Comparison of ENCODE assay signal across 9 cellular contexts in the genomic region with DNA sequence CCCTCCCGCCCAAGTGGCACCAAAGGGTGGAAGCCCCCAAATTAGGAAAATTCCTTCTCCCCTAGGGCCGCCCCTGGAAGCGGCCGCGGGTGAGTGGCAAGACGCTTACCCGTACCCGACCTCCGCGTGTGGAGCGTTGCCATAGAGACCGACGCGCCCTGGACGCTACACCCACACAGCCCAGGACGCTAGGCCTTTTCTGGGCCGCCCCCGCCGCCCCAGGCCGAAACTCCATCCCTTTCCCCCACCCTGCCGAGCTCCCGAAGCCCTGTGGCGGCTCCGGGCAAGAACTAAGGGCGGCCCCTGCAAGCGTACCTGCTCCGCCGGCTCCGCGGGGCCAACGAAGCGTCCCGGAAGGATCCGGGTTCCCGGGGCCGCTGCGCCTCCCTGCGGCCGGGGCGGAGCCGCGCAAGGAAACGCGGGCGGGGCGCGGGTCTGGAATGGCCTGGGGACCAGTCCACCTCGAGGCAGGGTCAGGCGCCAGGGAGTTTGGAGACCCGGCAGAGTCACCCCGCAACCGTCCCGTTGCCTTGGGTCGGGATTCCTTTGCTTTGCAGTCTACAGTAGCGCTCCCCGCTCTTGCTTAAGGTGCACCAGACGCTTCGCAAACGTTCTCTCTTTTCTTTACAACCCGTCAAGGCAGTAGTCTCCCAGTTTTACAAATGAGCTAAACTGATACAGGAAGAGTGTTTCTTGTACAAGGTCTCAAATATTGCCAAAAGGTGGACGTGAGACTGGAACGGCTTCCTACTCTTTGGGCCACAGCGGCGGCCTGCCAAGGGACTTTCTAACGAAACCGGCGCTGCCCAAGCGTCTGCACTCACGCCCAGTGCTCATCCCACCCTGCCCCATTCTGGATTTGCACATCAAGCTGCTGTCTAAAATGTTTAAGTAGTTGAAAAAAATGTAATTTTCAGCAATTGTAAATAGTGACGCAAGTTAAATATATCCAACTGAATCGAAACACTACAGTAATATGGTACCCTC. TPM values are rescaled to one million over a fixed set of nuclear protein-coding genes. Genes with fewer than 3 reads are reported as not detected.
DNase-seq lines count a peak whose midpoint lies in the region; ATAC-seq lines count a peak whose summit lies in the region.
"Had no signal": no experiment of that assay in that cellular context is flagged by ENCODE, and none has a peak within 500 bp of the region (broad histone marks: within the 10 kb centered on the region; RNA-seq: fewer than 3 reads in every experiment).

A gene with protein sequence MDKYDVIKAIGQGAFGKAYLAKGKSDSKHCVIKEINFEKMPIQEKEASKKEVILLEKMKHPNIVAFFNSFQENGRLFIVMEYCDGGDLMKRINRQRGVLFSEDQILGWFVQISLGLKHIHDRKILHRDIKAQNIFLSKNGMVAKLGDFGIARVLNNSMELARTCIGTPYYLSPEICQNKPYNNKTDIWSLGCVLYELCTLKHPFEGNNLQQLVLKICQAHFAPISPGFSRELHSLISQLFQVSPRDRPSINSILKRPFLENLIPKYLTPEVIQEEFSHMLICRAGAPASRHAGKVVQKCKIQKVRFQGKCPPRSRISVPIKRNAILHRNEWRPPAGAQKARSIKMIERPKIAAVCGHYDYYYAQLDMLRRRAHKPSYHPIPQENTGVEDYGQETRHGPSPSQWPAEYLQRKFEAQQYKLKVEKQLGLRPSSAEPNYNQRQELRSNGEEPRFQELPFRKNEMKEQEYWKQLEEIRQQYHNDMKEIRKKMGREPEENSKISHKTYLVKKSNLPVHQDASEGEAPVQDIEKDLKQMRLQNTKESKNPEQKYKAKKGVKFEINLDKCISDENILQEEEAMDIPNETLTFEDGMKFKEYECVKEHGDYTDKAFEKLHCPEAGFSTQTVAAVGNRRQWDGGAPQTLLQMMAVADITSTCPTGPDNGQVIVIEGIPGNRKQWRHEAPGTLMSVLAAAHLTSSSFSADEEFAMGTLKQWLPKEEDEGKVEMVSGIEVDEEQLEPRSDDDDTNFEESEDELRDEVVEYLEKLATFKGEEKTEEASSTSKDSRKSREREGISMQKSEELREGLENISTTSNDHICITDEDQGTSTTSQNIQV (minus strand): TSS at position 360 of the 987 bp plus-strand sequence. CDS start 1,591 bp downstream, outside the sequence.

- no peaks in the 10 kb centered on the region for H3K36me3 ChIP-seq in mucosa of stomach (ENCODE audit: control insufficient read depth, insufficient read depth, low read length)

- H3K4me1 ChIP-seq in mucosa of stomach (ENCODE audit: control insufficient read depth, insufficient read depth, low read length), result peaks cover 12% of the 10 kb centered on the region

- H3K9ac ChIP-seq in mucosa of stomach (ENCODE audit: low read length), result peak within 1 kb of the TSS; percentile 62

- peak; percentile 46 to 72 for DNase-seq in AML-193 (lab: John Stamatoyannopoulos, UW)
- DNase-seq in NCI-H748 treated with DMSO at 0.1 percent for 48 hours (lab: John Stamatoyannopoulos, UW), result peak; percentile 27
- DNase-seq in activated T-cell treated with anti-CD3 and anti-CD28 coated beads for 48 hours (ENCODE audit: low read depth), result peak; percentile 56
- peak; percentile 11 for DNase-seq in stimulated activated CD8-positive, alpha-beta memory T cell treated with anti-CD3 and anti-CD28 coated beads, Interleukin-7, amount 100 ng/mL, for 24 hours (ENCODE audit: low read depth)

- H3K27me3 ChIP-seq in mucosa of stomach (ENCODE audit: control insufficient read depth, insufficient read depth, low read length), result no peaks in the 10 kb centered on the region

- peak within 1 kb of the TSS; percentile 68 for H3K4me3 ChIP-seq in mucosa of stomach (ENCODE audit: low read length)

- H3K9me3 ChIP-seq in mucosa of stomach (ENCODE audit: control insufficient read depth, low read length), result no peaks in the 10 kb centered on the region

- ATAC-seq in GM18868 (IDR thresholded peaks at IDR 0.05; ENCODE audit: unreplicated experiment), result peak; percentile 68
- peak; percentile 75 for ATAC-seq in HG03108 (IDR thresholded peaks at IDR 0.05; ENCODE audit: unreplicated experiment)
- ATAC-seq in esophagus mucosa, result peak; percentile 84

RNA-seq across cellular contexts. Expression of the gene that starts here (rescaled TPM):
- 0.16 TPM for total RNA-seq in esophagus mucosa
- total RNA-seq: T-helper 1 cell treated with Interleukin-12 subunit alpha and Interleukin-12 subunit beta and Interleukin-4 antibody, amounts not matched to agents 30 ng/mL and 1 ng/mL, for 36 hours had no signal

Comparison
In these comparisons a context has a peak if more than half of its experiments do, and no peak if none do; other contexts are left out.
1. Peak in every context shown above with its lines: DNase-seq, ATAC-seq and H3K4me3 ChIP-seq.
2. Peak in ATAC-seq in esophagus mucosa; RNA of the gene not detected or under 1 TPM.